19 cellular contexts compared by ENCODE assay signal in genomic region chr2:219944861-219945260, GRCh38.
DNase-seq lines count a peak whose midpoint lies in the region; ATAC-seq and TF ChIP-seq lines count a peak whose summit lies in the region.
"Had no signal": no experiment of that assay in that cellular context is flagged by ENCODE, and none has a peak within 500 bp of the region (broad histone marks: within the 10 kb centered on the region; RNA-seq: fewer than 3 reads in every experiment).

No MANE protein-coding gene starts in this region.

- no peaks in the 10 kb centered on the region for H3K27me3 Mint-ChIP-seq in nephron (ENCODE audit: low read depth)
- no peaks in the 10 kb centered on the region for H3K27me3 Mint-ChIP-seq in activated T-helper 1 cell treated with anti-CD3 and anti-CD28 coated beads, Interleukin-12 subunit alpha, Interleukin-12 subunit beta, Interleukin-2, Interleukin-4 antibody, amounts not matched to agents 30 ng/mL and 10 ng/mL and 1 ng/mL, durations not matched to agents 14 hours and 24 hours and 36 hours (ENCODE audit: insufficient read depth)

- H3K27me3 ChIP-seq in uterus, result no peaks in the 10 kb centered on the region

- no peaks in the 10 kb centered on the region for H3K4me1 ChIP-seq in uterus
- H3K4me1 ChIP-seq: HAP-1 had no signal

- H3K27ac Mint-ChIP-seq in nephron, result peak overlapping the region; percentile 22 to 68 (median 36)
- H3K27ac Mint-ChIP-seq in activated T-helper 1 cell treated with anti-CD3 and anti-CD28 coated beads, Interleukin-12 subunit alpha, Interleukin-12 subunit beta, Interleukin-2, Interleukin-4 antibody, amounts not matched to agents 30 ng/mL and 10 ng/mL and 1 ng/mL, durations not matched to agents 14 hours and 24 hours and 36 hours, result no peak overlapping the region
- H3K27ac Mint-ChIP-seq: CD4-positive, alpha-beta memory T cell; HFFc6 had no signal

- no peaks in the 10 kb centered on the region for H3K36me3 Mint-ChIP-seq in nephron (ENCODE audit: low read depth)
- no peaks in the 10 kb centered on the region for H3K36me3 Mint-ChIP-seq in activated T-helper 1 cell treated with anti-CD3 and anti-CD28 coated beads, Interleukin-12 subunit alpha, Interleukin-12 subunit beta, Interleukin-2, Interleukin-4 antibody, amounts not matched to agents 30 ng/mL and 10 ng/mL and 1 ng/mL, durations not matched to agents 14 hours and 24 hours and 36 hours (ENCODE audit: low read depth)
- H3K36me3 Mint-ChIP-seq: CD4-positive, alpha-beta memory T cell had no signal

- H3K27ac ChIP-seq in uterus, result no peak overlapping the region

- no peak for TF ChIP-seq POLR2A in uterus (IDR thresholded peaks at IDR 0.05)

- no peak overlapping the region for H3K4me3 ChIP-seq in skeletal muscle cell (ENCODE audit: low read depth, low read length)
- no peak overlapping the region for H3K4me3 ChIP-seq in uterus
- H3K4me3 ChIP-seq: GM12878, HAP-1 had no signal

- H3K36me3 ChIP-seq in uterus, result no peaks in the 10 kb centered on the region
- H3K36me3 ChIP-seq: HAP-1 had no signal

- intact Hi-C loops in activated T-helper 1 cell treated with anti-CD3 and anti-CD28 coated beads, Interleukin-12 subunit alpha, Interleukin-12 subunit beta, Interleukin-2, Interleukin-4 antibody, amounts not matched to agents 30 ng/mL and 10 ng/mL and 1 ng/mL, durations not matched to agents 14 hours and 24 hours and 36 hours (cut with micrococcal nuclease), result no loop called here
- intact Hi-C loops in uterus (cut with DNase I; ENCODE audit: low total_unique reads), result no loop called here

- peaks cover 3% of the 10 kb centered on the region for H3K9me3 Mint-ChIP-seq in nephron
- H3K9me3 Mint-ChIP-seq in activated T-helper 1 cell treated with anti-CD3 and anti-CD28 coated beads, Interleukin-12 subunit alpha, Interleukin-12 subunit beta, Interleukin-2, Interleukin-4 antibody, amounts not matched to agents 30 ng/mL and 10 ng/mL and 1 ng/mL, durations not matched to agents 14 hours and 24 hours and 36 hours, result no peaks in the 10 kb centered on the region
- H3K9me3 Mint-ChIP-seq: HFFc6 had no signal

- H3K4me1 Mint-ChIP-seq in nephron, result peaks cover 30% of the 10 kb centered on the region
- H3K4me1 Mint-ChIP-seq in activated T-helper 1 cell treated with anti-CD3 and anti-CD28 coated beads, Interleukin-12 subunit alpha, Interleukin-12 subunit beta, Interleukin-2, Interleukin-4 antibody, amounts not matched to agents 30 ng/mL and 10 ng/mL and 1 ng/mL, durations not matched to agents 14 hours and 24 hours and 36 hours (ENCODE audit: low read depth), result no peaks in the 10 kb centered on the region
- H3K4me1 Mint-ChIP-seq: CD4-positive, alpha-beta memory T cell had no signal

- ATAC-seq in GM18520 (IDR thresholded peaks at IDR 0.05; ENCODE audit: unreplicated experiment), result no peak
- ATAC-seq in GM18870 (IDR thresholded peaks at IDR 0.05; ENCODE audit: unreplicated experiment), result no peak
- ATAC-seq: GM12878 had no signal

- no peaks in the 10 kb centered on the region for H3K9me3 ChIP-seq in uterus
- H3K9me3 ChIP-seq: HAP-1 had no signal

- H3K4me3 Mint-ChIP-seq in nephron, result no peak overlapping the region
- no peak overlapping the region for H3K4me3 Mint-ChIP-seq in activated T-helper 1 cell treated with anti-CD3 and anti-CD28 coated beads, Interleukin-12 subunit alpha, Interleukin-12 subunit beta, Interleukin-2, Interleukin-4 antibody, amounts not matched to agents 30 ng/mL and 10 ng/mL and 1 ng/mL, durations not matched to agents 14 hours and 24 hours and 36 hours
- H3K4me3 Mint-ChIP-seq: CD4-positive, alpha-beta memory T cell; HFFc6 had no signal

- DNase-seq in NCI-H1694 (lab: John Stamatoyannopoulos, UW) (peak; percentile 64), OCI-M1 (lab: John Stamatoyannopoulos, UW) (peak; percentile 0), skeletal muscle cell (ENCODE audit: low read depth) (peak; percentile 26), uterus (no peak)
- no peak for DNase-seq in activated T-helper 1 cell treated with anti-CD3 and anti-CD28 coated beads, Interleukin-12 subunit alpha, Interleukin-12 subunit beta, Interleukin-2, Interleukin-4 antibody, amounts not matched to agents 30 ng/mL and 10 ng/mL and 1 ng/mL, durations not matched to agents 14 hours and 24 hours and 36 hours (ENCODE audit: low spot score)
- DNase-seq: C1 segment of cervical spinal cord; Calu3; CD4-positive, alpha-beta memory T cell; COR-L47; DMS79; EL; GDM1; GOT3; HFFc6 had no signal

- TF ChIP-seq CTCF in nephron (IDR thresholded peaks at IDR 0.05; ENCODE audit: unreplicated experiment in 3 of 3) (no peak), uterus (IDR thresholded peaks at IDR 0.05) (no peak)

Comparison
In these comparisons a context has a peak if more than half of its experiments do, and no peak if none do; other contexts are left out.
1. DNase-seq: peak in NCI-H1694 (single experiment), OCI-M1 (single experiment) and skeletal muscle cell (single experiment); none in activated T-helper 1 cell treated with anti-CD3 and anti-CD28 coated beads, Interleukin-12 subunit alpha, Interleukin-12 subunit beta, Interleukin-2, Interleukin-4 antibody, amounts not matched to agents 30 ng/mL and 10 ng/mL and 1 ng/mL, durations not matched to agents 14 hours and 24 hours and 36 hours (single experiment) and uterus (0 of 2).